2 cellular contexts compared by ENCODE assay signal in the genomic region with DNA sequence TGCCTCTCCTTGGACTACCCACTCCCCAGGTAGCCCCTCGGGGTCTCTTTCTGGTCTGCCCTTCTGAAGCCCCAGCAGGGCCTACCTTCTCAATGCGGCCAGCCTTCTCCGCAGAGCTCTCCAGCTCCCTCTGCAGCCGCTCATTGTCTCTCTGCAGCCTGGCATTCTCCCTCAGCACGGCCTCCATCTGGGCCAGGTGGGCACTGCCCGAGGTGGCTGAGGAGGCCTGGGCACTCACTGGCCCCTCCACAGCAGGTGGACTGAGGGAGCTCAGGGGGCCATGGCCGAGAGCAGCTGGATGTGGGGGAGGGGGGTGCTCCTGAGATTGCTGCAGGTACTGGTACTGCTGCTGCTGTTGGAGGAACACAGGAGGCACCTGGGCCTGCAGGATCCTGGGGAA.
TF ChIP-seq lines count a peak whose summit lies in the region.

No MANE protein-coding gene starts in this region.

TF ChIP-seq in GM23338, 12 proteins besides CTCF, POLR2A, EP300 and RAD21:
- TF ChIP-seq EZH2phosphoT487 (IDR thresholded peaks at IDR 0.05; ENCODE audit: unreplicated experiment) (no peak), NANOG (IDR thresholded peaks at IDR 0.05; ENCODE audit: borderline replicate concordance) (no peak), EZH2 (IDR thresholded peaks at IDR 0.05; ENCODE audit: low read depth, unreplicated experiment) (no peak)
- TF ChIP-seq, protein P1, sequence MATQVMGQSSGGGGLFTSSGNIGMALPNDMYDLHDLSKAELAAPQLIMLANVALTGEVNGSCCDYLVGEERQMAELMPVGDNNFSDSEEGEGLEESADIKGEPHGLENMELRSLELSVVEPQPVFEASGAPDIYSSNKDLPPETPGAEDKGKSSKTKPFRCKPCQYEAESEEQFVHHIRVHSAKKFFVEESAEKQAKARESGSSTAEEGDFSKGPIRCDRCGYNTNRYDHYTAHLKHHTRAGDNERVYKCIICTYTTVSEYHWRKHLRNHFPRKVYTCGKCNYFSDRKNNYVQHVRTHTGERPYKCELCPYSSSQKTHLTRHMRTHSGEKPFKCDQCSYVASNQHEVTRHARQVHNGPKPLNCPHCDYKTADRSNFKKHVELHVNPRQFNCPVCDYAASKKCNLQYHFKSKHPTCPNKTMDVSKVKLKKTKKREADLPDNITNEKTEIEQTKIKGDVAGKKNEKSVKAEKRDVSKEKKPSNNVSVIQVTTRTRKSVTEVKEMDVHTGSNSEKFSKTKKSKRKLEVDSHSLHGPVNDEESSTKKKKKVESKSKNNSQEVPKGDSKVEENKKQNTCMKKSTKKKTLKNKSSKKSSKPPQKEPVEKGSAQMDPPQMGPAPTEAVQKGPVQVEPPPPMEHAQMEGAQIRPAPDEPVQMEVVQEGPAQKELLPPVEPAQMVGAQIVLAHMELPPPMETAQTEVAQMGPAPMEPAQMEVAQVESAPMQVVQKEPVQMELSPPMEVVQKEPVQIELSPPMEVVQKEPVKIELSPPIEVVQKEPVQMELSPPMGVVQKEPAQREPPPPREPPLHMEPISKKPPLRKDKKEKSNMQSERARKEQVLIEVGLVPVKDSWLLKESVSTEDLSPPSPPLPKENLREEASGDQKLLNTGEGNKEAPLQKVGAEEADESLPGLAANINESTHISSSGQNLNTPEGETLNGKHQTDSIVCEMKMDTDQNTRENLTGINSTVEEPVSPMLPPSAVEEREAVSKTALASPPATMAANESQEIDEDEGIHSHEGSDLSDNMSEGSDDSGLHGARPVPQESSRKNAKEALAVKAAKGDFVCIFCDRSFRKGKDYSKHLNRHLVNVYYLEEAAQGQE (IDR thresholded peaks at IDR 0.05; ENCODE audit: unreplicated experiment) = no peak

TF ChIP-seq in HepG2, 621 proteins besides CTCF, POLR2A, EP300 and RAD21 (continues in another document):
- no peak for TF ChIP-seq HNRNPH1 (optimal IDR thresholded peaks at IDR 0.05; ENCODE audit: low read depth, low read length)
- no peak for TF ChIP-seq YEATS2 (CRISPR knock-in tag; IDR thresholded peaks at IDR 0.05; ENCODE audit: borderline replicate concordance)
- no peak for TF ChIP-seq IRF9 (CRISPR knock-in tag; IDR thresholded peaks at IDR 0.05; ENCODE audit: borderline replicate concordance)
- TF ChIP-seq MATR3 (CRISPR knock-in tag; IDR thresholded peaks at IDR 0.05) = no peak
- TF ChIP-seq MTF1 (CRISPR knock-in tag; IDR thresholded peaks at IDR 0.05) = no peak
- TF ChIP-seq, protein P2, sequence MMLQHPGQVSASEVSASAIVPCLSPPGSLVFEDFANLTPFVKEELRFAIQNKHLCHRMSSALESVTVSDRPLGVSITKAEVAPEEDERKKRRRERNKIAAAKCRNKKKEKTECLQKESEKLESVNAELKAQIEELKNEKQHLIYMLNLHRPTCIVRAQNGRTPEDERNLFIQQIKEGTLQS (CRISPR knock-in tag; IDR thresholded peaks at IDR 0.05) = no peak
- TF ChIP-seq RBFOX2 (IDR thresholded peaks at IDR 0.05; ENCODE audit: low read depth, low read length) = peak; percentile 65; the same call in 1 of the 2 replicates
- TF ChIP-seq MTERF4 (CRISPR knock-in tag; IDR thresholded peaks at IDR 0.05) = no peak
- no peak for TF ChIP-seq ZBTB7B (CRISPR knock-in tag; IDR thresholded peaks at IDR 0.05)
- TF ChIP-seq XRCC5 (optimal IDR thresholded peaks at IDR 0.05; ENCODE audit: low read length) = peak; percentile 64
- TF ChIP-seq GPN1 (CRISPR knock-in tag; IDR thresholded peaks at IDR 0.05; ENCODE audit: borderline replicate concordance) = no peak
- no peak for TF ChIP-seq TBX2 (CRISPR knock-in tag; IDR thresholded peaks at IDR 0.05; ENCODE audit: borderline replicate concordance)
- no peak for TF ChIP-seq JUN (CRISPR knock-in tag; IDR thresholded peaks at IDR 0.05)
- no peak for TF ChIP-seq ZNF557 (CRISPR knock-in tag; IDR thresholded peaks at IDR 0.05)
- TF ChIP-seq ZNF607 (CRISPR knock-in tag; IDR thresholded peaks at IDR 0.05; ENCODE audit: borderline replicate concordance) = no peak
- TF ChIP-seq KLF12 (CRISPR knock-in tag; IDR thresholded peaks at IDR 0.05; ENCODE audit: borderline replicate concordance) = no peak
- peak; percentile 60 for TF ChIP-seq AGO2 (optimal IDR thresholded peaks at IDR 0.05; ENCODE audit: low read depth, low read length)
- no peak for TF ChIP-seq SNRNP70 (IDR thresholded peaks at IDR 0.05; ENCODE audit: low read depth, low read length)
- TF ChIP-seq HNRNPL (IDR thresholded peaks at IDR 0.05; ENCODE audit: low read depth, low read length) = peak; percentile 99
- no peak for TF ChIP-seq CREB1 (IDR thresholded peaks at IDR 0.05)
- TF ChIP-seq CREB1 (CRISPR knock-in tag; IDR thresholded peaks at IDR 0.05) = no peak
- TF ChIP-seq AGO1 (IDR thresholded peaks at IDR 0.05; ENCODE audit: low read depth, low read length, poor library complexity, severe bottlenecking) = peak; percentile 32
- TF ChIP-seq, protein P3, sequence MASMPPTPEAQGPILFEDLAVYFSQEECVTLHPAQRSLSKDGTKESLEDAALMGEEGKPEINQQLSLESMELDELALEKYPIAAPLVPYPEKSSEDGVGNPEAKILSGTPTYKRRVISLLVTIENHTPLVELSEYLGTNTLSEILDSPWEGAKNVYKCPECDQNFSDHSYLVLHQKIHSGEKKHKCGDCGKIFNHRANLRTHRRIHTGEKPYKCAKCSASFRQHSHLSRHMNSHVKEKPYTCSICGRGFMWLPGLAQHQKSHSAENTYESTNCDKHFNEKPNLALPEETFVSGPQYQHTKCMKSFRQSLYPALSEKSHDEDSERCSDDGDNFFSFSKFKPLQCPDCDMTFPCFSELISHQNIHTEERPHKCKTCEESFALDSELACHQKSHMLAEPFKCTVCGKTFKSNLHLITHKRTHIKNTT (CRISPR knock-in tag; IDR thresholded peaks at IDR 0.05) = no peak
- peak; percentile 1 for TF ChIP-seq HNRNPLL (IDR thresholded peaks at IDR 0.05; ENCODE audit: low read depth, low read length, poor library complexity, severe bottlenecking)
- TF ChIP-seq ZNF780A (CRISPR knock-in tag; IDR thresholded peaks at IDR 0.05) = no peak
- TF ChIP-seq TCF7 (IDR thresholded peaks at IDR 0.05; ENCODE audit: low read depth) = no peak
- no peak for TF ChIP-seq ZNF251 (CRISPR knock-in tag; IDR thresholded peaks at IDR 0.05)
- TF ChIP-seq KMT2B (CRISPR knock-in tag; IDR thresholded peaks at IDR 0.05) = no peak
- TF ChIP-seq, protein P4, sequence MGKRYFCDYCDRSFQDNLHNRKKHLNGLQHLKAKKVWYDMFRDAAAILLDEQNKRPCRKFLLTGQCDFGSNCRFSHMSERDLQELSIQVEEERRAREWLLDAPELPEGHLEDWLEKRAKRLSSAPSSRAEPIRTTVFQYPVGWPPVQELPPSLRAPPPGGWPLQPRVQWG (CRISPR knock-in tag; IDR thresholded peaks at IDR 0.05; ENCODE audit: borderline replicate concordance, low read depth) = no peak
- no peak for TF ChIP-seq FOXP1 (IDR thresholded peaks at IDR 0.05)
- TF ChIP-seq FOXP1 (CRISPR knock-in tag; IDR thresholded peaks at IDR 0.05) = no peak
- no peak for TF ChIP-seq SIN3B (IDR thresholded peaks at IDR 0.05; ENCODE audit: low read length)
- no peak for TF ChIP-seq ZNF574 (CRISPR knock-in tag; IDR thresholded peaks at IDR 0.05)
- TF ChIP-seq ZNF761 (CRISPR knock-in tag; conservative IDR thresholded peaks at IDR 0.05) = no peak
- TF ChIP-seq, protein P5, sequence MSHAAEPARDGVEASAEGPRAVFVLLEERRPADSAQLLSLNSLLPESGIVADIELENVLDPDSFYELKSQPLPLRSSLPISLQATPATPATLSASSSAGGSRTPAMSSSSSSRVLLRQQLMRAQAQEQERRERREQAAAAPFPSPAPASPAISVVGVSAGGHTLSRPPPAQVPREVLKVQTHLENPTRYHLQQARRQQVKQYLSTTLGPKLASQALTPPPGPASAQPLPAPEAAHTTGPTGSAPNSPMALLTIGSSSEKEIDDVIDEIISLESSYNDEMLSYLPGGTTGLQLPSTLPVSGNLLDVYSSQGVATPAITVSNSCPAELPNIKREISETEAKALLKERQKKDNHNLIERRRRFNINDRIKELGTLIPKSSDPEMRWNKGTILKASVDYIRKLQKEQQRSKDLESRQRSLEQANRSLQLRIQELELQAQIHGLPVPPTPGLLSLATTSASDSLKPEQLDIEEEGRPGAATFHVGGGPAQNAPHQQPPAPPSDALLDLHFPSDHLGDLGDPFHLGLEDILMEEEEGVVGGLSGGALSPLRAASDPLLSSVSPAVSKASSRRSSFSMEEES (CRISPR knock-in tag; IDR thresholded peaks at IDR 0.05) = no peak
- TF ChIP-seq, protein P6, sequence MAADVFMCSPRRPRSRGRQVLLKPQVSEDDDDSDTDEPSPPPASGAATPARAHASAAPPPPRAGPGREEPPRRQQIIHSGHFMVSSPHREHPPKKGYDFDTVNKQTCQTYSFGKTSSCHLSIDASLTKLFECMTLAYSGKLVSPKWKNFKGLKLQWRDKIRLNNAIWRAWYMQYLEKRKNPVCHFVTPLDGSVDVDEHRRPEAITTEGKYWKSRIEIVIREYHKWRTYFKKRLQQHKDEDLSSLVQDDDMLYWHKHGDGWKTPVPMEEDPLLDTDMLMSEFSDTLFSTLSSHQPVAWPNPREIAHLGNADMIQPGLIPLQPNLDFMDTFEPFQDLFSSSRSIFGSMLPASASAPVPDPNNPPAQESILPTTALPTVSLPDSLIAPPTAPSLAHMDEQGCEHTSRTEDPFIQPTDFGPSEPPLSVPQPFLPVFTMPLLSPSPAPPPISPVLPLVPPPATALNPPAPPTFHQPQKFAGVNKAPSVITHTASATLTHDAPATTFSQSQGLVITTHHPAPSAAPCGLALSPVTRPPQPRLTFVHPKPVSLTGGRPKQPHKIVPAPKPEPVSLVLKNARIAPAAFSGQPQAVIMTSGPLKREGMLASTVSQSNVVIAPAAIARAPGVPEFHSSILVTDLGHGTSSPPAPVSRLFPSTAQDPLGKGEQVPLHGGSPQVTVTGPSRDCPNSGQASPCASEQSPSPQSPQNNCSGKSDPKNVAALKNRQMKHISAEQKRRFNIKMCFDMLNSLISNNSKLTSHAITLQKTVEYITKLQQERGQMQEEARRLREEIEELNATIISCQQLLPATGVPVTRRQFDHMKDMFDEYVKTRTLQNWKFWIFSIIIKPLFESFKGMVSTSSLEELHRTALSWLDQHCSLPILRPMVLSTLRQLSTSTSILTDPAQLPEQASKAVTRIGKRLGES (CRISPR knock-in tag; IDR thresholded peaks at IDR 0.05; ENCODE audit: borderline replicate concordance) = no peak
- TF ChIP-seq GATAD2A (CRISPR knock-in tag; IDR thresholded peaks at IDR 0.05) = no peak
- TF ChIP-seq ZNF205 (CRISPR knock-in tag; IDR thresholded peaks at IDR 0.05) = no peak
- no peak for TF ChIP-seq SKI (IDR thresholded peaks at IDR 0.05; ENCODE audit: partially characterized antibody)
- 0 out of 2 replicates have a peak, but pooled peaks have one; percentile 10 for TF ChIP-seq PCBP1 (IDR thresholded peaks at IDR 0.05; ENCODE audit: borderline replicate concordance, low read depth, low read length)
- TF ChIP-seq ZNF75D (CRISPR knock-in tag; IDR thresholded peaks at IDR 0.05; ENCODE audit: borderline replicate concordance) = no peak
- TF ChIP-seq ZNF224 (CRISPR knock-in tag; IDR thresholded peaks at IDR 0.05) = no peak
- TF ChIP-seq, protein P7, sequence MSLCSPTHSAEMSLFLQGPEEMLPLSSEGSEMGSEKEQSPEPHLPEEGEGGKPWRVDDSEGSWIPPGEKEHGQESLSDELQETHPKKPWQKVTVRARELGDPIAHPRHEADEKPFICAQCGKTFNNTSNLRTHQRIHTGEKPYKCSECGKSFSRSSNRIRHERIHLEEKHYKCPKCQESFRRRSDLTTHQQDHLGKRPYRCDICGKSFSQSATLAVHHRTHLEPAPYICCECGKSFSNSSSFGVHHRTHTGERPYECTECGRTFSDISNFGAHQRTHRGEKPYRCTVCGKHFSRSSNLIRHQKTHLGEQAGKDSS (CRISPR knock-in tag; IDR thresholded peaks at IDR 0.05; ENCODE audit: borderline replicate concordance, low read depth) = no peak
- TF ChIP-seq ZNF343 (CRISPR knock-in tag; IDR thresholded peaks at IDR 0.05) = no peak
- TF ChIP-seq ZFY (CRISPR knock-in tag; IDR thresholded peaks at IDR 0.05) = no peak
- TF ChIP-seq REPIN1 (CRISPR knock-in tag; IDR thresholded peaks at IDR 0.05; ENCODE audit: borderline replicate concordance, low read depth) = no peak
- no peak for TF ChIP-seq ESRRA (CRISPR knock-in tag; IDR thresholded peaks at IDR 0.05; ENCODE audit: low read depth)
- TF ChIP-seq ZFP36L2 (CRISPR knock-in tag; IDR thresholded peaks at IDR 0.05) = no peak
- TF ChIP-seq ERF (CRISPR knock-in tag; IDR thresholded peaks at IDR 0.05) = no peak
